Comparison of ENCODE assay signal across 29 cellular contexts in genomic region chr9:85586684-85587083, GRCh38.
"Had no signal": no experiment of that assay in that cellular context is flagged by ENCODE, and none has a peak within 500 bp of the region (broad histone marks: within the 10 kb centered on the region; RNA-seq: fewer than 3 reads in every experiment).

No MANE protein-coding gene starts in this region.

- H3K9me3 ChIP-seq: ascending aorta had no signal

- H3K27me3 ChIP-seq: ascending aorta, cardiac muscle cell had no signal

- ATAC-seq: activated CD4-positive, alpha-beta T cell treated with anti-CD3 and anti-CD28 coated beads for 36 hours; activated CD4-positive, CD25-positive, alpha-beta regulatory T cell treated with anti-CD3 and anti-CD28 coated beads, Interleukin-2, amount 50 U/mL, for 24 hours; activated CD8-positive, alpha-beta memory T cell treated with anti-CD3 and anti-CD28 coated beads, Interleukin-2, amount 10 ng/mL, durations not matched to agents 7 days and 5 days; activated CD8-positive, alpha-beta T cell treated with anti-CD3 and anti-CD28 coated beads, Interleukin-2, amount 10 ng/mL, durations not matched to agents 7 days and 5 days; activated naive CD8-positive, alpha-beta T cell treated with anti-CD3 and anti-CD28 coated beads, Interleukin-2, amount 50 U/mL, for 24 hours had no signal

- H3K36me3 ChIP-seq: cardiac muscle cell had no signal

- H3K27ac ChIP-seq: ascending aorta, cardiac muscle cell, VCaP had no signal

- H3K4me1 ChIP-seq: ascending aorta had no signal

- DNase-seq: activated CD4-positive, alpha-beta memory T cell treated with anti-CD3 and anti-CD28 coated beads, Interleukin-2, amount 10 ng/mL, durations not matched to agents 7 days and 5 days; activated CD4-positive, alpha-beta T cell treated with anti-CD3 and anti-CD28 coated beads for 1 hour; activated CD4-positive, alpha-beta T cell treated with anti-CD3 and anti-CD28 coated beads for 36 hours; activated CD4-positive, alpha-beta T cell treated with anti-CD3 and anti-CD28 coated beads for 48 hours; activated CD4-positive, alpha-beta T cell treated with anti-CD3 and anti-CD28 coated beads, Interleukin-2, amount 10 ng/mL, durations not matched to agents 7 days and 5 days; activated CD4-positive, alpha-beta T cell treated with anti-CD3 and anti-CD28 coated beads, Interleukin-2, amount 50 U/mL, for 48 hours; activated CD4-positive, CD25-positive, alpha-beta regulatory T cell; activated CD8-positive, alpha-beta memory T cell treated with anti-CD3 and anti-CD28 coated beads for 24 hours; activated CD8-positive, alpha-beta memory T cell treated with anti-CD3 and anti-CD28 coated beads, Interleukin-2, amount 10 ng/mL, durations not matched to agents 7 days and 5 days; activated CD8-positive, alpha-beta memory T cell treated with anti-CD3 and anti-CD28 coated beads, Interleukin-2, amount 50 U/mL, for 48 hours; activated CD8-positive, alpha-beta T cell treated with anti-CD3 and anti-CD28 coated beads, Interleukin-2, amount 10 ng/mL, durations not matched to agents 7 days and 5 days; activated effector memory CD4-positive, alpha-beta T cell treated with Interleukin-2 at 50 U/mL for 16 hours; activated gamma-delta T cell; activated naive CD4-positive, alpha-beta T cell treated with anti-CD3 and anti-CD28 coated beads, Interleukin-2, amount 10 ng/mL, durations not matched to agents 7 days and 5 days; activated naive CD4-positive, alpha-beta T cell treated with Interleukin-2 at 50 U/mL for 16 hours; activated naive CD8-positive, alpha-beta T cell treated with anti-CD3 and anti-CD28 coated beads, Interleukin-2, amount 10 ng/mL, durations not matched to agents 7 days and 5 days; activated naive CD8-positive, alpha-beta T cell treated with anti-CD3 and anti-CD28 coated beads, Interleukin-2, amount 50 U/mL, for 24 hours; activated T-cell treated with anti-CD3 and anti-CD28 coated beads, Interleukin-2, amount 50 U/mL, for 24 hours; activated T-cell treated with anti-CD3 and anti-CD28 coated beads, Interleukin-2, amount 50 U/mL, for 48 hours; amygdala; anterior cingulate cortex; caudate nucleus; cerebellar nuclear complex; T-helper 2 cell; T-helper 9 cell had no signal

- H3K4me3 ChIP-seq: ascending aorta, cardiac muscle cell had no signal
